ENCODE assay signal across 14 cellular contexts in genomic region chr11:46850829-46851380, GRCh38. TPM values are rescaled to one million over a fixed set of nuclear protein-coding genes. Genes with fewer than 3 reads are reported as not detected.
A peak's percentile ranks its signal among the peaks of the same experiment; 100 is the strongest.
DNase-seq lines count a peak whose midpoint lies in the region; TF ChIP-seq lines count a peak whose summit lies in the region.
"Had no signal": no experiment of that assay in that cellular context is flagged by ENCODE, and none has a peak within 500 bp of the region (broad histone marks: within the 10 kb centered on the region; RNA-seq: fewer than 3 reads in every experiment).

No MANE protein-coding gene starts in this region.

- H3K9me3 ChIP-seq in HAP-1 (no peaks in the 10 kb centered on the region), endodermal cell (ENCODE audit: control insufficient read depth, low read length) (peaks cover 40% of the 10 kb centered on the region), neural progenitor cell (ENCODE audit: low read depth) (no peaks in the 10 kb centered on the region)

- H3F3A ChIP-seq in neural progenitor cell (ENCODE audit: low read depth) = peaks cover 12% of the 10 kb centered on the region

- no peak overlapping the region for H3K27ac ChIP-seq in endodermal cell (ENCODE audit: low read depth, low read length)
- H3K27ac ChIP-seq in neural progenitor cell = no peak overlapping the region
- H3K27ac ChIP-seq: HL-60 had no signal

- TF ChIP-seq CTCF in endodermal cell (conservative IDR thresholded peaks at IDR 0.05) (no peak), neural progenitor cell (IDR thresholded peaks at IDR 0.05) (no peak), glutamatergic neuron (IDR thresholded peaks at IDR 0.05; ENCODE audit: partially characterized antibody, unreplicated experiment) (no peak)

- H4K20me1 ChIP-seq in neural progenitor cell (ENCODE audit: low read depth) = no peaks in the 10 kb centered on the region

- no peak overlapping the region for H2AFZ ChIP-seq in neural progenitor cell (replicated peaks)

- no peaks in the 10 kb centered on the region for H3K27me3 ChIP-seq in HAP-1 (ENCODE audit: low read depth)
- H3K27me3 ChIP-seq in endodermal cell (ENCODE audit: control insufficient read depth, insufficient read depth, low read length, poor library complexity, severe bottlenecking) = peaks cover 15% of the 10 kb centered on the region
- H3K27me3 ChIP-seq in neural progenitor cell = no peaks in the 10 kb centered on the region

- peaks cover 9% of the 10 kb centered on the region for H3K36me3 Mint-ChIP-seq in endodermal cell (ENCODE audit: low read depth)
- peaks cover 4% of the 10 kb centered on the region for H3K36me3 Mint-ChIP-seq in neural progenitor cell
- peaks cover 4% of the 10 kb centered on the region for H3K36me3 Mint-ChIP-seq in glutamatergic neuron (ENCODE audit: unreplicated experiment)

- H3K9me3 Mint-ChIP-seq in endodermal cell = peaks cover 28% of the 10 kb centered on the region
- no peaks in the 10 kb centered on the region for H3K9me3 Mint-ChIP-seq in neural progenitor cell
- peaks cover 2% of the 10 kb centered on the region for H3K9me3 Mint-ChIP-seq in glutamatergic neuron (ENCODE audit: unreplicated experiment)

- H3K9ac ChIP-seq in endodermal cell (ENCODE audit: extremely low read depth, low read length, poor library complexity, severe bottlenecking) = no peak overlapping the region
- no peak overlapping the region for H3K9ac ChIP-seq in neural progenitor cell

- DNase-seq in HAP-1 (ENCODE audit: low spot score in 2 of 2) (peak; percentile 85 to 90), NCI-H69 (lab: John Stamatoyannopoulos, UW) (peak; percentile 15), endodermal cell (peak; percentile 86), neural progenitor cell (ENCODE audit: low spot score) (peak; percentile 18), glutamatergic neuron (no peak), COLO668 (lab: John Stamatoyannopoulos, UW; ENCODE audit: unreplicated experiment) (no peak)
- no peak for DNase-seq in effector CD8-positive, alpha-beta T cell (lab: John Stamatoyannopoulos, UW)
- DNase-seq: EL, KBM-7, NCI-H1436 treated with DMSO at 0.1 percent for 48 hours, NCI-H2081 treated with DMSO at 0.1 percent for 48 hours, NCI-H526, RPMI8226 had no signal

- H3K27ac Mint-ChIP-seq in endodermal cell (no peak overlapping the region), neural progenitor cell (peak overlapping the region; percentile 2), glutamatergic neuron (ENCODE audit: unreplicated experiment) (no peak overlapping the region)

- H3K4me3 Mint-ChIP-seq in endodermal cell (no peak overlapping the region), neural progenitor cell (no peak overlapping the region), glutamatergic neuron (ENCODE audit: unreplicated experiment) (no peak overlapping the region)

- H3K4me2 ChIP-seq in neural progenitor cell = no peak overlapping the region

- H3K27me3 Mint-ChIP-seq in endodermal cell (ENCODE audit: insufficient read depth) (peaks cover 25% of the 10 kb centered on the region), neural progenitor cell (ENCODE audit: insufficient read depth, low read depth) (peaks cover 5% of the 10 kb centered on the region), glutamatergic neuron (ENCODE audit: unreplicated experiment) (peaks cover 6% of the 10 kb centered on the region)

- no peaks in the 10 kb centered on the region for H3K36me3 ChIP-seq in HAP-1 (replicated peaks)
- no peaks in the 10 kb centered on the region for H3K36me3 ChIP-seq in endodermal cell (ENCODE audit: control insufficient read depth, insufficient read depth, low read length)
- no peaks in the 10 kb centered on the region for H3K36me3 ChIP-seq in neural progenitor cell

- peaks cover 26% of the 10 kb centered on the region for H3K4me1 ChIP-seq in HAP-1
- no peaks in the 10 kb centered on the region for H3K4me1 ChIP-seq in endodermal cell (ENCODE audit: control insufficient read depth, insufficient read depth, low read length)
- no peaks in the 10 kb centered on the region for H3K4me1 ChIP-seq in neural progenitor cell

- in situ Hi-C loops in HAP-1 (cut with MboI; ENCODE audit: low sequenced_read_pairs) = loop anchor here (25.0 kb wide), 1 partner anchor 111 kb away; no protein-coding TSS in a partner anchor

- peaks cover 2% of the 10 kb centered on the region for H3K79me2 ChIP-seq in neural progenitor cell (ENCODE audit: low read depth)

- H3K4me3 ChIP-seq in HAP-1 = no peak overlapping the region
- peak overlapping the region; percentile 71 for H3K4me3 ChIP-seq in endodermal cell (ENCODE audit: low read length)
- H3K4me3 ChIP-seq in neural progenitor cell = no peak overlapping the region

- 52 to 79% methylated on average over 6 to 10 of the region's 10 CpGs for WGBS in endodermal cell (ENCODE audit: insufficient coverage in 1 of 2, insufficient read length in 1 of 2), 2 experiments

- no peaks in the 10 kb centered on the region for H3K4me1 Mint-ChIP-seq in endodermal cell
- peaks cover 13% of the 10 kb centered on the region for H3K4me1 Mint-ChIP-seq in neural progenitor cell
- no peaks in the 10 kb centered on the region for H3K4me1 Mint-ChIP-seq in glutamatergic neuron (ENCODE audit: low read depth, unreplicated experiment)

RNA-seq across cellular contexts. Expression of gene CKAP5, which starts 4.8 kb away (rescaled TPM):
- 100 to 1,000 TPM; 162 to 211 TPM for total RNA-seq in endodermal cell
- polyA plus RNA-seq in endodermal cell (2013, experiment 1 of 2) = 160 TPM
- 156 TPM for polyA plus RNA-seq in endodermal cell (2013, experiment 2 of 2)
- 196 and 247 TPM in 2 replicates for total RNA-seq in neural progenitor cell (ENCODE audit: low replicate concordance)
- total RNA-seq in glutamatergic neuron (ENCODE audit: unreplicated experiment) = 193 TPM

Comparison
In these comparisons a context has a peak if more than half of its experiments do, and no peak if none do; other contexts are left out.
1. DNase-seq: peak in HAP-1 (2 of 2), NCI-H69 (single experiment), endodermal cell (single experiment) and neural progenitor cell (single experiment); none in glutamatergic neuron (single experiment), COLO668 (single experiment) and effector CD8-positive, alpha-beta T cell (single experiment).